32 cellular contexts compared by ENCODE assay signal in genomic region chr17:28268610-28269313, GRCh38.
"Had no signal": no experiment of that assay in that cellular context is flagged by ENCODE, and none has a peak within 500 bp of the region (broad histone marks: within the 10 kb centered on the region; RNA-seq: fewer than 3 reads in every experiment).

No MANE protein-coding gene starts in this region.

- DNase-seq: activated CD4-positive, alpha-beta T cell treated with anti-CD3 and anti-CD28 coated beads, Interleukin-2, amount 10 ng/mL, durations not matched to agents 24 days and 14 days; activated CD4-positive, alpha-beta T cell treated with anti-CD3 and anti-CD28 coated beads, Interleukin-2, amount 50 U/mL, for 4 hours; activated CD8-positive, alpha-beta memory T cell treated with anti-CD3 and anti-CD28 coated beads, Interleukin-2, amount 50 U/mL, for 4 hours; activated CD8-positive, alpha-beta T cell treated with anti-CD3 and anti-CD28 coated beads, Interleukin-2, amount 10 ng/mL, durations not matched to agents 7 days and 5 days; activated effector memory CD4-positive, alpha-beta T cell treated with anti-CD3 and anti-CD28 coated beads, Interleukin-2, amount 50 U/mL, for 16 hours; activated naive CD4-positive, alpha-beta T cell; activated naive CD4-positive, alpha-beta T cell treated with anti-CD3 and anti-CD28 coated beads, Interleukin-2, amount 50 U/mL, for 16 hours; activated naive CD8-positive, alpha-beta T cell treated with anti-CD3 and anti-CD28 coated beads, Interleukin-2, amount 10 ng/mL, durations not matched to agents 7 days and 5 days; activated T-cell treated with anti-CD3 and anti-CD28 coated beads, Interleukin-2, amount 50 U/mL, for 48 hours; body of pancreas; caudate nucleus; cerebellar nuclear complex; MM.1S; MV-4-11; NCI-H1092; NCI-H1436 treated with DMSO at 0.1 percent for 48 hours; NCI-H1694 treated with DMSO at 0.1 percent for 48 hours; NCI-H2029; NCI-H345; NCI-H524 treated with DMSO at 0.1 percent for 48 hours; NK-92 treated with Interleukin-12 subunit alpha and Interleukin-12 subunit beta, amount 100 ng/mL, for 24 hours; PC-3; Peyer's patch; RPMI8226; SHP77 treated with DMSO at 0.1 percent for 48 hours; SK-N-SH had no signal

- H3K4me2 ChIP-seq: KMS-11, SK-N-SH had no signal

- H3K27ac ChIP-seq: adrenal gland, body of pancreas, breast epithelium, KMS-11, Peyer's patch, SJSA1 had no signal

- ATAC-seq: activated CD8-positive, alpha-beta T cell treated with anti-CD3 and anti-CD28 coated beads, Interleukin-2, amount 10 ng/mL, durations not matched to agents 7 days and 5 days; body of pancreas; PC-3 had no signal

- H3K9ac ChIP-seq: KMS-11, SK-N-SH had no signal

- H3K4me3 ChIP-seq: adrenal gland, body of pancreas, breast epithelium, Peyer's patch, SJSA1 had no signal

- H3K9me3 ChIP-seq: adrenal gland, body of pancreas, breast epithelium, Peyer's patch, SJSA1, SK-N-SH had no signal

- H3K27me3 ChIP-seq: adrenal gland, body of pancreas, breast epithelium, Peyer's patch, SJSA1 had no signal

- FAIRE-seq: astrocyte, TTC549 had no signal

- H3K4me1 ChIP-seq: adrenal gland, body of pancreas, breast epithelium, Peyer's patch had no signal

- H3K36me3 ChIP-seq: adrenal gland, breast epithelium, Peyer's patch, SJSA1 had no signal
